ENCODE assay signal across 1 cellular context in genomic region chr19:14097532-14098151, GRCh38.
TF ChIP-seq lines count a peak whose summit lies in the region.

No MANE protein-coding gene starts in this region.

TF ChIP-seq in WTC11, 78 proteins besides CTCF, POLR2A, EP300 and RAD21 (continued from another document):
- no peak for TF ChIP-seq OVOL2 (CRISPR knock-in tag; IDR thresholded peaks at IDR 0.05; ENCODE audit: borderline replicate concordance)
- no peak for TF ChIP-seq TP53 (CRISPR knock-in tag; IDR thresholded peaks at IDR 0.05)
- TF ChIP-seq FOXJ3 (CRISPR knock-in tag; IDR thresholded peaks at IDR 0.05; ENCODE audit: borderline replicate concordance), result no peak
- no peak for TF ChIP-seq FOXK1 (CRISPR knock-in tag; IDR thresholded peaks at IDR 0.05)
- no peak for TF ChIP-seq PREB (CRISPR knock-in tag; IDR thresholded peaks at IDR 0.05; ENCODE audit: borderline replicate concordance)
- TF ChIP-seq USF2 (CRISPR knock-in tag; IDR thresholded peaks at IDR 0.05), result no peak
- TF ChIP-seq ATF1 (CRISPR knock-in tag; IDR thresholded peaks at IDR 0.05), result no peak
- TF ChIP-seq AFF4 (CRISPR knock-in tag; IDR thresholded peaks at IDR 0.05; ENCODE audit: borderline replicate concordance), result no peak
- no peak for TF ChIP-seq IRF1 (CRISPR knock-in tag; IDR thresholded peaks at IDR 0.05)
- no peak for TF ChIP-seq MXD4 (CRISPR knock-in tag; IDR thresholded peaks at IDR 0.05; ENCODE audit: borderline replicate concordance)
- TF ChIP-seq SMAD4 (CRISPR knock-in tag; IDR thresholded peaks at IDR 0.05), result no peak
- no peak for TF ChIP-seq ZMAT4 (CRISPR knock-in tag; IDR thresholded peaks at IDR 0.05)
- TF ChIP-seq NR2C2 (CRISPR knock-in tag; IDR thresholded peaks at IDR 0.05), result no peak
- TF ChIP-seq CBFB (CRISPR knock-in tag; IDR thresholded peaks at IDR 0.05; ENCODE audit: low read depth), result no peak
